In the genomic region with DNA sequence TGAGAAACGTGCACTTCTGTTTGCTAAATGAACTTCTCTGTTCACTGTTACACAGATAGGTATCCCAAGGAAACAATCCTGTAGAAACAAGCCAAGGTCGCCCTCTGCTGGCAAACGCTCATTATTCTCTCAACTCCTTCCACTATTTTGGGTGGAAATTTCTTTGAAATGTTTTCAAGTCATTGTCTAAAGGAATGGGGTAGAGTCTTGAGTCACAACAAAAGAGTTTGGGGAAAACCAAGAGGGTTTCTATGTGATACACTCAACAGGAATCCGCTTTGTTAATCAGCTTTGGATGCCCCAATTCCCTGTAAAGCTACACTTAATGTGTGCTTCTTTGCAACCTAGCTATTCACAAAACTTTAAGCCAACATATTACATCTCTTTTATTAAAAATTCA, we compare ENCODE assay signal across 8 cellular contexts. TPM values are rescaled to one million over a fixed set of nuclear protein-coding genes. Genes with fewer than 3 reads are reported as not detected.
DNase-seq lines count a peak whose midpoint lies in the region; ATAC-seq, FAIRE-seq and TF ChIP-seq lines count a peak whose summit lies in the region.

No MANE protein-coding gene starts in this region.

- H3K9me3 ChIP-seq in upper lobe of left lung = no peaks in the 10 kb centered on the region

- no peak overlapping the region for H3K4me3 ChIP-seq in fibroblast of villous mesenchyme (ENCODE audit: low read depth, low read length)
- H3K4me3 ChIP-seq in upper lobe of left lung = no peak overlapping the region

- H3K27me3 Mint-ChIP-seq in osteocyte (ENCODE audit: unreplicated experiment) = peaks cover 34% of the 10 kb centered on the region

- no peaks in the 10 kb centered on the region for H3K36me3 Mint-ChIP-seq in osteocyte (ENCODE audit: unreplicated experiment)

- ATAC-seq in upper lobe of left lung (ENCODE audit: low FRiP score in 2 of 2) = peak; percentile 55 to 71

- no peak overlapping the region for H3K27ac ChIP-seq in upper lobe of left lung

- H3K36me3 ChIP-seq in upper lobe of left lung = no peaks in the 10 kb centered on the region

- peaks cover 0 to 3% (median 0%) of the 10 kb centered on the region in 4 donors for H3K4me1 ChIP-seq in upper lobe of left lung

- peaks cover 2% of the 10 kb centered on the region for H3K4me1 Mint-ChIP-seq in osteocyte (ENCODE audit: unreplicated experiment)

- no peaks in the 10 kb centered on the region for H3K9me3 Mint-ChIP-seq in osteocyte (ENCODE audit: unreplicated experiment)

- no peak for TF ChIP-seq EP300 in upper lobe of left lung (IDR thresholded peaks at IDR 0.05)

- no peak overlapping the region for H3K4me3 Mint-ChIP-seq in osteocyte (ENCODE audit: unreplicated experiment)

- peak; percentile 79 for FAIRE-seq in RCC 7860 (lab: Jason Lieb, UNC)

- 1 to 3% methylated on average over 4 of the region's 4 CpGs for WGBS in upper lobe of left lung, 2 donors

- H3K27me3 ChIP-seq in upper lobe of left lung = no peaks in the 10 kb centered on the region

- no peak for TF ChIP-seq POLR2A in upper lobe of left lung (IDR thresholded peaks at IDR 0.05)

- TF ChIP-seq CTCF in fibroblast of villous mesenchyme (IDR thresholded peaks at IDR 0.05; ENCODE audit: insufficient read depth, low read depth, low read length) (peak; percentile 69), osteocyte (IDR thresholded peaks at IDR 0.05) (peak; percentile 81), upper lobe of left lung (IDR thresholded peaks at IDR 0.05) (peak; percentile 24 to 75 (median 66))

- no peak overlapping the region for H3K27ac Mint-ChIP-seq in osteocyte (ENCODE audit: unreplicated experiment)

- DNase-seq in DMS53 treated with DMSO at 0.1 percent for 48 hours (lab: John Stamatoyannopoulos, UW; ENCODE audit: unreplicated experiment) = peak; percentile 37
- peak; percentile 57 for DNase-seq in HuH-7.5 (ENCODE audit: low spot score)
- DNase-seq in RCC 7860 (ENCODE audit: low spot score) = peak; percentile 49
- peak; percentile 26 for DNase-seq in activated T-helper 1 cell treated with Interleukin-2 at 50 U/mL for 16 hours (ENCODE audit: low read depth)
- peak; percentile 66 for DNase-seq in fibroblast of villous mesenchyme (ENCODE audit: low read depth)
- no peak for DNase-seq in osteocyte (ENCODE audit: extremely low spot score, unreplicated experiment)
- peak in 1 of 2 donors; percentile 63 for DNase-seq in upper lobe of left lung
- no peak for DNase-seq in cortex of kidney (lab: John Stamatoyannopoulos, UW)

RNA-seq across cellular contexts. Expression of gene RAE1, which starts 4.6 kb away (rescaled TPM):
- 26.7 and 28.5 TPM in 2 replicates for total RNA-seq in fibroblast of villous mesenchyme
- total RNA-seq in osteocyte = 24.3 and 24.7 TPM in 2 replicates
- total RNA-seq in upper lobe of left lung = 10 to 100 TPM; 10.1 to 31.0 (median 17.9) TPM

RNA-seq across cellular contexts. Expression of gene SPO11, which starts 16.9 kb away (rescaled TPM):
- not detected in 2 replicates for total RNA-seq in fibroblast of villous mesenchyme
- total RNA-seq in osteocyte = not detected in 2 replicates
- not detected for total RNA-seq in upper lobe of left lung

RNA-seq across cellular contexts. Expression of gene RBM38, which starts 44.7 kb away (rescaled TPM):
- total RNA-seq in fibroblast of villous mesenchyme (5.2 and 8.2 TPM in 2 replicates), osteocyte (17.8 and 18.8 TPM in 2 replicates), upper lobe of left lung (10 to 100 TPM; 14.7 to 27.5 (median 22.3) TPM)

Comparison
In these comparisons a context has a peak if more than half of its experiments do, and no peak if none do; other contexts are left out.
1. DNase-seq: peak in DMS53 treated with DMSO at 0.1 percent for 48 hours (single experiment), HuH-7.5 (single experiment), RCC 7860 (single experiment), activated T-helper 1 cell treated with Interleukin-2 at 50 U/mL for 16 hours (single experiment) and fibroblast of villous mesenchyme (single experiment); none in osteocyte (single experiment) and cortex of kidney (single experiment).
2. Peak in every context shown above with its lines, with median percentiles within 50 percentile points of each other: CTCF ChIP-seq.